12 cellular contexts compared by ENCODE assay signal in the genomic region with DNA sequence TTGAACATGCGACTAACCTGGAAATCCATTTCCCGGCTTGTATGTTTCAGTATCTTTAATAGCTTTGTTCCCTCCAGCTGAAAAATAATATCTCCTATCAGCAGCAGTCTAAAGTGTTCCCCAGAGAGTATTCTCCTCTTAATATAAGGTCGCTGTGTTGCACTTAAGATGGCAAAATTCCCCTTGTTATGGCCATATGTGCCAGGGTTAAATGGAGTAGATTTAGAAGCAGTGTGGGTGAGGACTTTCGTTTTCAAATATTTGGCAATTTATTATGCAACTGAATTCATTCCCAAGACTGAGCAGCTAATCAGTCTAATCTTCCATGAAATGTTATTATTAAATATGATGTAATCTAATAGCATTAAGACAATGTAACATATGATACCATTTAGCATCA. TPM values are rescaled to one million over a fixed set of nuclear protein-coding genes. Genes with fewer than 3 reads are reported as not detected.
DNase-seq lines count a peak whose midpoint lies in the region; ATAC-seq, FAIRE-seq and TF ChIP-seq lines count a peak whose summit lies in the region.
"Had no signal": no experiment of that assay in that cellular context is flagged by ENCODE, and none has a peak within 500 bp of the region (broad histone marks: within the 10 kb centered on the region; RNA-seq: fewer than 3 reads in every experiment).

No MANE protein-coding gene starts in this region.

- no peaks in the 10 kb centered on the region for H3K36me3 Mint-ChIP-seq in activated naive CD4-positive, alpha-beta T cell treated with anti-CD3 and anti-CD28 coated beads, Interleukin-2, amount 50 U/mL, for 72 hours

- no peak overlapping the region for H3K4me2 ChIP-seq in osteoblast (ENCODE audit: insufficient read depth, low read length)

- peak overlapping the region; percentile 80 to 83 for H3K27ac Mint-ChIP-seq in activated naive CD4-positive, alpha-beta T cell treated with anti-CD3 and anti-CD28 coated beads, Interleukin-2, amount 50 U/mL, for 72 hours
- H3K27ac Mint-ChIP-seq: dendritic cell treated with granulocyte-macrophage colony-stimulating factor and Interleukin-4, amounts not matched to agents 40 ng/mL and 50 ng/mL, for 4 days had no signal

- H3K36me3 ChIP-seq in osteoblast (ENCODE audit: insufficient read depth, low read length): no peaks in the 10 kb centered on the region

- FAIRE-seq in urothelium cell line (lab: Jason Lieb, UNC): no peak

- no peaks in the 10 kb centered on the region for H3K79me2 ChIP-seq in osteoblast (ENCODE audit: insufficient read depth, low read length)

- no peaks in the 10 kb centered on the region for H3K27me3 ChIP-seq in osteoblast (ENCODE audit: insufficient read depth, low read length)

- H3K9me3 ChIP-seq in osteoblast (ENCODE audit: low read depth, low read length): no peaks in the 10 kb centered on the region
- H3K9me3 ChIP-seq: mucosa of descending colon had no signal

- no peaks in the 10 kb centered on the region for H3K4me1 ChIP-seq in osteoblast (ENCODE audit: insufficient read depth, low read length)

- no peak overlapping the region for H2AFZ ChIP-seq in osteoblast (ENCODE audit: low read length)

- no peaks in the 10 kb centered on the region for H3K9me3 Mint-ChIP-seq in activated naive CD4-positive, alpha-beta T cell treated with anti-CD3 and anti-CD28 coated beads, Interleukin-2, amount 50 U/mL, for 72 hours
- H3K9me3 Mint-ChIP-seq: dendritic cell treated with granulocyte-macrophage colony-stimulating factor and Interleukin-4, amounts not matched to agents 40 ng/mL and 50 ng/mL, for 4 days had no signal

- no peak for TF ChIP-seq CTCF in osteoblast (IDR thresholded peaks at IDR 0.05; ENCODE audit: extremely low read depth, low read depth, low read length)

- H4K20me1 ChIP-seq in osteoblast (ENCODE audit: insufficient read depth, low read length): no peaks in the 10 kb centered on the region

- DNase-seq in activated naive CD4-positive, alpha-beta T cell treated with anti-CD3 and anti-CD28 coated beads, Interleukin-2, amount 50 U/mL, for 72 hours (ENCODE audit: low spot score in 2 of 2): no peak
- DNase-seq in osteoblast (ENCODE audit: insufficient read length, low spot score, missing footprints) (no peak), superior temporal gyrus (ENCODE audit: extremely low spot score) (no peak), urothelium cell line (ENCODE audit: low spot score) (no peak)
- DNase-seq: mucosa of descending colon had no signal

- H3K27ac ChIP-seq in osteoblast (ENCODE audit: low read depth, low read length): no peak overlapping the region
- H3K27ac ChIP-seq: SK-N-MC had no signal

- ATAC-seq in GM18511 (IDR thresholded peaks at IDR 0.05; ENCODE audit: unreplicated experiment): peak; percentile 32
- peak; percentile 22 for ATAC-seq in GM19467 (IDR thresholded peaks at IDR 0.05; ENCODE audit: unreplicated experiment)
- peak; percentile 21 for ATAC-seq in HG03196 (IDR thresholded peaks at IDR 0.05; ENCODE audit: unreplicated experiment)
- peak; percentile 6 for ATAC-seq in activated naive CD4-positive, alpha-beta T cell treated with anti-CD3 and anti-CD28 coated beads, Interleukin-2, amount 50 U/mL, for 72 hours
- no peak for ATAC-seq in GM19324 (IDR thresholded peaks at IDR 0.05; ENCODE audit: low FRiP score, unreplicated experiment)
- ATAC-seq: mucosa of descending colon had no signal

- no peak overlapping the region for H3K4me3 ChIP-seq in osteoblast (ENCODE audit: insufficient read depth, low read length)
- H3K4me3 ChIP-seq: mucosa of descending colon, SK-N-MC had no signal

RNA-seq across cellular contexts. Expression of gene ZPBP, which starts 54.9 kb away (rescaled TPM):
- total RNA-seq in activated naive CD4-positive, alpha-beta T cell treated with anti-CD3 and anti-CD28 coated beads, Interleukin-2, amount 50 U/mL, for 72 hours: not detected
- not detected in 2 replicates for total RNA-seq in osteoblast
- total RNA-seq: Daoy, mucosa of descending colon had no signal
